1 cellular context compared by ENCODE assay signal in the genomic region with DNA sequence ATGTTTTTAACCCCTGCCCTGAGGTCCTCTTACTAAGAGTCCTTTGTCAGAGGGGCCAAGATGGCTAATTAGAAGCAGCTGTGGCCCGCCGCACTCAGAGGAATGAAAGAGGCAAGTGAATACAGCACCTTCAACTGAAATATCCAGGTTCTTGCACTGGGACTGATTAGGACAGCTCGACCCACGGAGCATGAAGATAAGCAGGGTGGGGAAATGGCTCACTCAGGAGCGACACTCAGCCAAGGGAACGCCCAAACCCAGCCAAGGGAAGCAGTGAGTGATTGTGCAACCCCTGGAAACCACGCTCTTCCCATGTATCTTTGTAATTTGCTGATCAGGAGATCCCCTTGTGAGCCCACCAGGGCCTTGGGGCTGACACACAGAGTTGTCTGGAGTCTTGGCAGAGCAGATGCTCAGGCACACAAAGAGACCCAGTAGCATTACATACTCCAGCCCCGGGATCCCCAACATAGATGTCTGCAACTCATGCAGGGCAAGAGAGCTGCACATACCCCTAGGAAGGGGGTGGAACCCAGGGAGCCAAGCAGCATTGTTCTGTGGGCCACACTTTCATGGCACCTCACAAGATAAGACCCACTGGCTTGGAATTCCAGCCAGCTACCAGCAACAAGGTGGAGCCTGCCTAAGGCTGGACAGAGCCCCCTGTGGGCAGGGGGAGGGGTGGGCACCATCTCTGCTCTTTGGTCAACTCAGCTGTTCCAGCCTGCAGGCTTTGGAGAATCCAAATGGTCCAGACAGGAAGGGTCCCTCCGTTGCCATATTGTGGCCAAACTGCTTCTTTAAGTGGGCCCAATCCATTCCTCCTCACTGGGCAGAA.
TF ChIP-seq lines count a peak whose summit lies in the region.

No MANE protein-coding gene starts in this region.

TF ChIP-seq in HepG2, 621 proteins besides CTCF, POLR2A, EP300 and RAD21:
- no peak for TF ChIP-seq POGZ (CRISPR knock-in tag; IDR thresholded peaks at IDR 0.05)
- TF ChIP-seq CEBPB (IDR thresholded peaks at IDR 0.05; ENCODE audit: borderline replicate concordance, low read depth, low read length): 0 out of 2 replicates have a peak, but pooled peaks have one; percentile 3
- no peak for TF ChIP-seq TSC22D2 (CRISPR knock-in tag; IDR thresholded peaks at IDR 0.05; ENCODE audit: borderline replicate concordance)
